In genomic region chr1:173190101-173190895, GRCh38 we compare ENCODE assay signal across 8 cellular contexts. TPM values are rescaled to one million over a fixed set of nuclear protein-coding genes. Genes with fewer than 3 reads are reported as not detected.
DNase-seq lines count a peak whose midpoint lies in the region; ATAC-seq and TF ChIP-seq lines count a peak whose summit lies in the region.

No MANE protein-coding gene starts in this region.

- no peak overlapping the region for H2BK5ac ChIP-seq in mesendoderm (ENCODE audit: low read length)

- no peak overlapping the region for H3K4me3 Mint-ChIP-seq in mesothelial cell of epicardium
- no peak overlapping the region for H3K4me3 Mint-ChIP-seq in endothelial cell (ENCODE audit: unreplicated experiment)

- H3K56ac ChIP-seq in mesendoderm (ENCODE audit: low read length) = no peak overlapping the region

- no peaks in the 10 kb centered on the region for H3K79me1 ChIP-seq in mesendoderm (ENCODE audit: low read length)

- no peak overlapping the region for H3K4me3 ChIP-seq in mesendoderm (ENCODE audit: low read length)

- H3K4ac ChIP-seq in mesendoderm (ENCODE audit: low read depth, low read length) = no peak overlapping the region

- H2BK120ac ChIP-seq in mesendoderm (ENCODE audit: low read depth, low read length) = no peak overlapping the region

- H2AK5ac ChIP-seq in mesendoderm (ENCODE audit: low read length) = no peak overlapping the region

- no peak overlapping the region for H3K18ac ChIP-seq in mesendoderm (ENCODE audit: low read length)

- no peaks in the 10 kb centered on the region for H3K4me1 ChIP-seq in mesendoderm (ENCODE audit: control insufficient read depth, low read depth, low read length)

- ATAC-seq in HG02884 (IDR thresholded peaks at IDR 0.05; ENCODE audit: unreplicated experiment) = no peak

- H3K36me3 Mint-ChIP-seq in mesothelial cell of epicardium (peaks cover 2% of the 10 kb centered on the region), endothelial cell (ENCODE audit: low read depth, unreplicated experiment) (no peaks in the 10 kb centered on the region)

- H3K27ac Mint-ChIP-seq in mesothelial cell of epicardium (peak overlapping the region; percentile 78), endothelial cell (ENCODE audit: unreplicated experiment) (no peak overlapping the region)

- no peak overlapping the region for H4K8ac ChIP-seq in mesendoderm (ENCODE audit: low read depth, low read length)

- no peak overlapping the region for H4K5ac ChIP-seq in mesendoderm (ENCODE audit: low read length)

- H3K27me3 Mint-ChIP-seq in mesothelial cell of epicardium (ENCODE audit: low read depth) (no peaks in the 10 kb centered on the region), endothelial cell (ENCODE audit: unreplicated experiment) (no peaks in the 10 kb centered on the region)

- no peaks in the 10 kb centered on the region for H3K27me3 ChIP-seq in mesendoderm (ENCODE audit: insufficient read depth, low read length, poor library complexity)

- H3K79me2 ChIP-seq in mesendoderm (ENCODE audit: control insufficient read depth, insufficient read depth, low read length) = no peaks in the 10 kb centered on the region

- no peak for TF ChIP-seq CTCF in mesothelial cell of epicardium (IDR thresholded peaks at IDR 0.05; ENCODE audit: unreplicated experiment)
- TF ChIP-seq CTCF in endothelial cell (IDR thresholded peaks at IDR 0.05; ENCODE audit: unreplicated experiment) = no peak

- no peak overlapping the region for H3K23ac ChIP-seq in mesendoderm (ENCODE audit: low read length)

- H3K27ac ChIP-seq in mesendoderm (ENCODE audit: low read depth, low read length) = no peak overlapping the region

- H3K4me1 Mint-ChIP-seq in mesothelial cell of epicardium (peaks cover 16% of the 10 kb centered on the region), endothelial cell (ENCODE audit: unreplicated experiment) (no peaks in the 10 kb centered on the region)

- no peak overlapping the region for H2BK15ac ChIP-seq in mesendoderm (replicated peaks; ENCODE audit: low read depth)

- H3K36me3 ChIP-seq in mesendoderm (ENCODE audit: control insufficient read depth, insufficient read depth, low read length) = no peaks in the 10 kb centered on the region

- WGBS in mesendoderm (ENCODE audit: extremely low coverage, insufficient coverage, low lambda C conversion rate) = no CpG with 5 or more reads among the region's 10 CpGs

- no peak overlapping the region for H3K9ac ChIP-seq in mesendoderm (ENCODE audit: low read length)

- H3K9me3 Mint-ChIP-seq in mesothelial cell of epicardium (peaks cover 10% of the 10 kb centered on the region), endothelial cell (ENCODE audit: unreplicated experiment) (no peaks in the 10 kb centered on the region)

- in situ Hi-C loops in G401 (cut with HindIII; ENCODE audit: low sequenced_read_pairs) = no loop called here

- DNase-seq in G401 (ENCODE audit: low spot score) (peak; percentile 59), NCI-H510A (lab: John Stamatoyannopoulos, UW) (peak; percentile 66), dermis microvascular lymphatic vessel endothelial cell (ENCODE audit: low read depth in 2 of 2) (peak; percentile 98 to 99), mesothelial cell of epicardium (ENCODE audit: low spot score in 2 of 2, unreplicated experiment in 2 of 2) (no peak), endothelial cell (ENCODE audit: low spot score) (no peak), mesendoderm (no peak)
- DNase-seq in central memory CD4-positive, alpha-beta T cell = no peak

- no peak overlapping the region for H3K4me2 ChIP-seq in mesendoderm (ENCODE audit: low read length)

RNA-seq across cellular contexts. Expression of gene TNFSF4, which starts 16.8 kb away (rescaled TPM):
- 0.51 and 0.80 TPM in 2 replicates for total RNA-seq in G401 (2014; rRNA removed; shearing (Covaris generic))
- total RNA-seq in dermis microvascular lymphatic vessel endothelial cell = 2.0 and 3.6 TPM in 2 replicates
- 2.0 to 2.8 TPM (median 2.1 TPM) in 3 replicates for total RNA-seq in mesothelial cell of epicardium
- total RNA-seq in endothelial cell (ENCODE audit: unreplicated experiment) = 0.15 TPM
- polyA plus RNA-seq in mesendoderm (2013, experiment 1 of 2) = 0.08 TPM
- 0.13 TPM for polyA plus RNA-seq in mesendoderm (2013, experiment 2 of 2)

Comparison
In these comparisons a context has a peak if more than half of its experiments do, and no peak if none do; other contexts are left out.
1. DNase-seq: peak in G401 (single experiment), NCI-H510A (single experiment) and dermis microvascular lymphatic vessel endothelial cell (2 of 2); none in mesothelial cell of epicardium (0 of 2), central memory CD4-positive, alpha-beta T cell (single experiment), endothelial cell (single experiment) and mesendoderm (single experiment).